In genomic region chr11:95266751-95267374, GRCh38 we compare ENCODE assay signal across 15 cellular contexts. TPM values are rescaled to one million over a fixed set of nuclear protein-coding genes. Genes with fewer than 3 reads are reported as not detected.
A peak's percentile ranks its signal among the peaks of the same experiment; 100 is the strongest.
DNase-seq lines count a peak whose midpoint lies in the region; ATAC-seq, FAIRE-seq and TF ChIP-seq lines count a peak whose summit lies in the region.
"Had no signal": no experiment of that assay in that cellular context is flagged by ENCODE, and none has a peak within 500 bp of the region (broad histone marks: within the 10 kb centered on the region; RNA-seq: fewer than 3 reads in every experiment).

No MANE protein-coding gene starts in this region.

- H4K91ac ChIP-seq in mesenchymal stem cell (ENCODE audit: low read length), result no peak overlapping the region

- H3K4me1 ChIP-seq in right atrium auricular region (no peaks in the 10 kb centered on the region), mesenchymal stem cell (ENCODE audit: control insufficient read depth, insufficient read depth, low read depth, low read length) (peaks cover 3% of the 10 kb centered on the region), uterus (peaks cover 0 to 7% of the 10 kb centered on the region in 2 donors)

- H3K18ac ChIP-seq in mesenchymal stem cell (ENCODE audit: low read depth in 1 of 2, low read length in 2 of 2), result no peak overlapping the region

- no peak overlapping the region for H3K4ac ChIP-seq in mesenchymal stem cell (ENCODE audit: low read depth in 1 of 2, low read length in 2 of 2)

- no peak overlapping the region for H2AK5ac ChIP-seq in mesenchymal stem cell (ENCODE audit: low read length, severe bottlenecking)

- H3K9me3 ChIP-seq in right atrium auricular region (no peaks in the 10 kb centered on the region), mesenchymal stem cell (ENCODE audit: control insufficient read depth, low read length) (no peaks in the 10 kb centered on the region), uterus (no peaks in the 10 kb centered on the region)

- FAIRE-seq in GM12891 (lab: Jason Lieb, UNC), result no peak
- FAIRE-seq: bronchial epithelial cell, urothelium cell line had no signal

- H3K9ac ChIP-seq in mesenchymal stem cell (ENCODE audit: low read length), result peak overlapping the region; percentile 43
- H3K9ac ChIP-seq: neural progenitor cell had no signal

- H2BK15ac ChIP-seq in mesenchymal stem cell (ENCODE audit: low read depth, poor library complexity, severe bottlenecking), result no peak overlapping the region

- H3K27me3 ChIP-seq in right atrium auricular region, result no peaks in the 10 kb centered on the region
- no peaks in the 10 kb centered on the region for H3K27me3 ChIP-seq in mesenchymal stem cell (ENCODE audit: control insufficient read depth in 1 of 2, insufficient read depth in 1 of 2, low read length in 2 of 2)
- no peaks in the 10 kb centered on the region for H3K27me3 ChIP-seq in uterus
- H3K27me3 ChIP-seq: neural progenitor cell had no signal

- no peak overlapping the region for H2AFZ ChIP-seq in mesenchymal stem cell (ENCODE audit: low read depth, low read length)
- H2AFZ ChIP-seq: neural progenitor cell had no signal

- no peak overlapping the region for H2BK5ac ChIP-seq in mesenchymal stem cell (ENCODE audit: low read depth, low read length, poor library complexity, severe bottlenecking)

- no peak overlapping the region for H3K4me3 ChIP-seq in right atrium auricular region
- no peak overlapping the region for H3K4me3 ChIP-seq in fibroblast of the aortic adventitia (ENCODE audit: low read depth, low read length)
- peak overlapping the region in 1 of 2 experiments; percentile 52 for H3K4me3 ChIP-seq in mesenchymal stem cell (ENCODE audit: insufficient read depth in 1 of 2, low read depth in 1 of 2, low read length in 2 of 2)
- no peak overlapping the region for H3K4me3 ChIP-seq in uterus
- H3K4me3 ChIP-seq: neural progenitor cell, skin epidermis had no signal

- H4K8ac ChIP-seq in mesenchymal stem cell (ENCODE audit: low read length), result no peak overlapping the region

- no peak overlapping the region for H3K23ac ChIP-seq in mesenchymal stem cell (ENCODE audit: low read length in 2 of 2)

- no peak overlapping the region for H3K14ac ChIP-seq in mesenchymal stem cell (ENCODE audit: low read length in 2 of 2)

- ATAC-seq in Right ventricle myocardium inferior, result peak; percentile 56

- H3K4me2 ChIP-seq in mesenchymal stem cell (ENCODE audit: low read length, poor library complexity, severe bottlenecking), result no peak overlapping the region
- H3K4me2 ChIP-seq: neural progenitor cell had no signal

- TF ChIP-seq POLR2A in uterus (IDR thresholded peaks at IDR 0.05) (no peak), GM12891 (IDR thresholded peaks at IDR 0.05; ENCODE audit: low read depth, low read length) (no peak)

- intact Hi-C loops in Right ventricle myocardium inferior (cut with DNase I), result no loop called here
- intact Hi-C loops in uterus (cut with DNase I; ENCODE audit: low total_unique reads), result no loop called here

- 87% methylated on average over 4 of the region's 6 CpGs for WGBS in mesenchymal stem cell

- TF ChIP-seq CTCF in right atrium auricular region (IDR thresholded peaks at IDR 0.05) (no peak), fibroblast of the aortic adventitia (IDR thresholded peaks at IDR 0.05; ENCODE audit: insufficient read depth, low read length) (no peak), uterus (IDR thresholded peaks at IDR 0.05) (no peak), GM10266 (IDR thresholded peaks at IDR 0.05; ENCODE audit: control insufficient read depth, insufficient read depth, low read depth, missing control alignments) (no peak)

- no peaks in the 10 kb centered on the region for H3K79me1 ChIP-seq in mesenchymal stem cell (replicated peaks; ENCODE audit: low read length, poor library complexity, severe bottlenecking)

- no peak overlapping the region for H2BK12ac ChIP-seq in mesenchymal stem cell (ENCODE audit: low read length in 2 of 2)

- H3K27ac ChIP-seq in right atrium auricular region, result peak overlapping the region in 1 of 2 donors; percentile 3
- no peak overlapping the region for H3K27ac ChIP-seq in mesenchymal stem cell (ENCODE audit: low read length, poor library complexity, severe bottlenecking)
- H3K27ac ChIP-seq in uterus, result peak overlapping the region; percentile 34 to 74
- H3K27ac ChIP-seq: neural progenitor cell had no signal

- H2BK120ac ChIP-seq in mesenchymal stem cell (ENCODE audit: low read depth, low read length), result no peak overlapping the region

- DNase-seq in Right ventricle myocardium inferior (ENCODE audit: missing footprints) (no peak), right atrium auricular region (ENCODE audit: low spot score) (no peak), fibroblast of the aortic adventitia (ENCODE audit: low read depth) (peak; percentile 44), mesenchymal stem cell (peak; percentile 37), uterus (peak; percentile 44 to 47), GM10266 (ENCODE audit: extremely low spot score) (no peak), DMS153 (lab: John Stamatoyannopoulos, UW) (no peak), GM12891 (ENCODE audit: insufficient read length, low spot score) (no peak)
- DNase-seq: activated naive CD4-positive, alpha-beta T cell treated with Interleukin-2 at 50 U/mL for 16 hours; effector CD8-positive, alpha-beta T cell; NK-92 treated with Interleukin-12 subunit alpha and Interleukin-12 subunit beta, amount 100 ng/mL, for 24 hours had no signal

- H3K36me3 ChIP-seq in right atrium auricular region, result no peaks in the 10 kb centered on the region
- no peaks in the 10 kb centered on the region for H3K36me3 ChIP-seq in mesenchymal stem cell (ENCODE audit: control insufficient read depth in 1 of 2, insufficient read depth in 2 of 2, low read depth in 1 of 2, low read length in 2 of 2)
- H3K36me3 ChIP-seq in uterus, result no peaks in the 10 kb centered on the region
- H3K36me3 ChIP-seq: neural progenitor cell had no signal

TF ChIP-seq in GM12891, 5 proteins besides CTCF, POLR2A, EP300 and RAD21:
- no peak for TF ChIP-seq POU2F2 (IDR thresholded peaks at IDR 0.05; ENCODE audit: low read depth, low read length)

RNA-seq across cellular contexts. Expression of gene SESN3, which starts 35.9 kb away (rescaled TPM):
- total RNA-seq in Right ventricle myocardium inferior (6.0 TPM), right atrium auricular region (10 to 100 TPM in 1 of 2 donors, 1 to 10 TPM in 1; 9.9 to 13.3 TPM), fibroblast of the aortic adventitia (ENCODE audit: low replicate concordance) (48.8 and 74.2 TPM in 2 replicates), uterus (100 to 1,000 TPM in 1 of 4 donors, 10 to 100 TPM in 3; 19.7 to 188 (median 39.3) TPM)
- 13.0 TPM for polyA plus RNA-seq in mesenchymal stem cell (2013, experiment 1 of 2)
- 13.2 TPM for polyA plus RNA-seq in mesenchymal stem cell (2013, experiment 2 of 2)
- polyA plus RNA-seq in GM12891 (2012; ENCODE audit: low read depth, missing spikeins), result 2.4 TPM

Comparison
In these comparisons a context has a peak if more than half of its experiments do, and no peak if none do; other contexts are left out.
1. DNase-seq: peak in fibroblast of the aortic adventitia (single experiment), mesenchymal stem cell (single experiment) and uterus (2 of 2); none in Right ventricle myocardium inferior (single experiment), right atrium auricular region (single experiment), GM10266 (single experiment), DMS153 (single experiment) and GM12891 (single experiment).